Comparison of ENCODE assay signal across 16 cellular contexts in the genomic region with DNA sequence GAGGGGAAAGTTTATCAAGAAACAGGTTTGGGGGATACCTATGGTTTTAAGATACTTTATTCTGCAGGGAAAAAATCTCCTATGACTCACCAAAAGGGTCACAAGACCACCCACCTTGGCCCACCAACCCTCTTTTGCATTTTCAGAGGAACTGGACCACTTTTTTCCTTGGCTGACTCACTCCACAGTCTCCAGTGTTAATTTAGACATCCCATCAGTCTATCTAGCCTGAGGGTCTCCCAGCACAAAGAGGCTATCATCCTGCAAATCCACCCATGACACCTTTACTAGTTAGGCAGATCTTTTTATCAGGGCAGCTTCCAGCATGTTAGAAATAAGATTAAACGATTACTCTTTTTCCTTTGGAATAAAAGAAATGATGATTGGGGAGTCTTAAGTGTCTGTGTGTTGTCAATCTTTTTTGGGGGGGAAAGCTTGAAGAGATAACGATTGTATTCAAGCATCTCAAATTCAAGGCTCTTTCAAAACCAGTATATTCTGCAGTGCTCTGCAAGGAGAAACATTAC.
A peak's percentile ranks its signal among the peaks of the same experiment; 100 is the strongest.
DNase-seq lines count a peak whose midpoint lies in the region; ATAC-seq and TF ChIP-seq lines count a peak whose summit lies in the region.
"Had no signal": no experiment of that assay in that cellular context is flagged by ENCODE, and none has a peak within 500 bp of the region (broad histone marks: within the 10 kb centered on the region; RNA-seq: fewer than 3 reads in every experiment).

No MANE protein-coding gene starts in this region.

- no peak overlapping the region for H2BK120ac ChIP-seq in H9 (ENCODE audit: low read depth, low read length, poor library complexity, severe bottlenecking)

- H3K9me3 Mint-ChIP-seq in H9, result peaks cover 5 to 13% of the 10 kb centered on the region in 2 experiments; a peak in 4 of 5 replicates
- H3K9me3 Mint-ChIP-seq in endodermal cell, result peaks cover 16% of the 10 kb centered on the region
- H3K9me3 Mint-ChIP-seq: HFFc6 had no signal

- H2BK20ac ChIP-seq in H9 (ENCODE audit: low read depth, low read length, poor library complexity, severe bottlenecking), result no peak overlapping the region

- H3K27ac Mint-ChIP-seq in H9 (peak overlapping the region in 2 of 3 experiments; percentile 35 to 76; a peak in 3 of 7 replicates), endodermal cell (peak overlapping the region; percentile 45)
- H3K27ac Mint-ChIP-seq: CD4-positive, alpha-beta T cell; HFFc6 had no signal

- H3T11ph ChIP-seq in H9 (ENCODE audit: low read length), result no peak overlapping the region

- H4K8ac ChIP-seq in H9 (replicated peaks; ENCODE audit: insufficient read length, low read depth, low read length), result no peak overlapping the region

- TF ChIP-seq CTCF in H9 (conservative IDR thresholded peaks at IDR 0.05) (no peak), endodermal cell (conservative IDR thresholded peaks at IDR 0.05) (no peak)

- peaks cover 18% of the 10 kb centered on the region; the same call in 1 of the 2 replicates for H3K4me1 ChIP-seq in H9 (ENCODE audit: insufficient read depth, low read length)
- peaks cover 33% of the 10 kb centered on the region for H3K4me1 ChIP-seq in endodermal cell (ENCODE audit: control insufficient read depth, insufficient read depth, low read length)

- H2BK15ac ChIP-seq in H9 (ENCODE audit: low read depth, low read length), result no peak overlapping the region

- peaks cover 33 to 37% of the 10 kb centered on the region in 2 experiments for H3K4me1 Mint-ChIP-seq in H9
- H3K4me1 Mint-ChIP-seq in endodermal cell, result peaks cover 54% of the 10 kb centered on the region

- H2AK5ac ChIP-seq in H9 (ENCODE audit: insufficient read length, low read length), result no peak overlapping the region

- no peak overlapping the region for H2BK5ac ChIP-seq in H9 (ENCODE audit: insufficient read length, low read length)

- WGBS in H9 (ENCODE audit: extremely low coverage, insufficient read length, low lambda C conversion rate), result no CpG with 5 or more reads among the region's 2 CpGs
- WGBS in endodermal cell (ENCODE audit: insufficient coverage in 1 of 2, insufficient read length in 1 of 2), 2 experiments, result 20% methylated on average over 1 to 2 of the region's 2 CpGs

- H3K36me3 Mint-ChIP-seq in H9 (ENCODE audit: insufficient read depth in 1 of 3, low read depth in 3 of 3), result peaks cover 0 to 19% (median 14%) of the 10 kb centered on the region in 3 experiments; a peak in 5 of 7 replicates
- H3K36me3 Mint-ChIP-seq in endodermal cell (ENCODE audit: low read depth), result peaks cover 5% of the 10 kb centered on the region

- H3K27me3 Mint-ChIP-seq in H9 (ENCODE audit: low read depth) (peaks cover 14% of the 10 kb centered on the region), endodermal cell (ENCODE audit: insufficient read depth) (peaks cover 4% of the 10 kb centered on the region)
- H3K27me3 Mint-ChIP-seq: CD4-positive, alpha-beta T cell had no signal

- H3K9me3 ChIP-seq in H9 (ENCODE audit: control insufficient read depth, low read depth, low read length), result no peaks in the 10 kb centered on the region
- peaks cover 15% of the 10 kb centered on the region for H3K9me3 ChIP-seq in endodermal cell (ENCODE audit: control insufficient read depth, low read length)
- H3K9me3 ChIP-seq: Caco-2 had no signal

- H2BK12ac ChIP-seq in H9 (ENCODE audit: insufficient read length, low read depth, low read length), result no peak overlapping the region

- no peaks in the 10 kb centered on the region for H3K23me2 ChIP-seq in H9 (ENCODE audit: insufficient read length, low read depth, low read length, poor library complexity, severe bottlenecking)

- no peaks in the 10 kb centered on the region for H3K79me1 ChIP-seq in H9 (ENCODE audit: insufficient read depth, low read depth, low read length, poor library complexity, severe bottlenecking)

- H3K14ac ChIP-seq in H9 (ENCODE audit: insufficient read depth, low read length), result no peak overlapping the region

- DNase-seq in H9, result no peak
- DNase-seq in RPMI7951 (ENCODE audit: low read depth), result peak; percentile 24
- DNase-seq in endodermal cell, result peak; percentile 56
- no peak for DNase-seq in hippocampal formation (lab: John Stamatoyannopoulos, UW)
- DNase-seq in NCI-H2171 treated with DMSO at 0.1 percent for 48 hours (lab: John Stamatoyannopoulos, UW), result no peak
- DNase-seq: AML-193; CD4-positive, alpha-beta T cell; GDM1; HFFc6 had no signal

- H4K20me1 ChIP-seq in H9 (ENCODE audit: control insufficient read depth, insufficient read depth, insufficient read length), result no peaks in the 10 kb centered on the region

- no peak overlapping the region for H4K5ac ChIP-seq in H9 (ENCODE audit: insufficient read length, low read depth, low read length)

- peaks cover 9% of the 10 kb centered on the region for H3K36me3 ChIP-seq in endodermal cell (ENCODE audit: control insufficient read depth, insufficient read depth, low read length)

- H3K4ac ChIP-seq in H9 (ENCODE audit: low read depth, low read length), result no peak overlapping the region

- H3K4me3 ChIP-seq in endodermal cell (ENCODE audit: low read length), result peak overlapping the region; percentile 38

- H3K18ac ChIP-seq in H9 (ENCODE audit: insufficient read length, low read depth, low read length), result no peak overlapping the region

- H3K27me3 ChIP-seq in H9 (ENCODE audit: insufficient read depth, low read length), result no peaks in the 10 kb centered on the region; the same call in 1 of the 2 replicates
- H3K27me3 ChIP-seq in endodermal cell (ENCODE audit: control insufficient read depth, insufficient read depth, low read length, poor library complexity, severe bottlenecking), result no peaks in the 10 kb centered on the region

- no peak overlapping the region for H3K56ac ChIP-seq in H9 (ENCODE audit: insufficient read length, low read depth, low read length)

- no peak overlapping the region for H4K91ac ChIP-seq in H9 (ENCODE audit: insufficient read length, low read depth, low read length)

- no peak overlapping the region for H3K4me3 Mint-ChIP-seq in H9
- no peak overlapping the region for H3K4me3 Mint-ChIP-seq in endodermal cell
- H3K4me3 Mint-ChIP-seq: CD4-positive, alpha-beta T cell; HFFc6 had no signal

- H3K27ac ChIP-seq in H9 (ENCODE audit: insufficient read length, low read depth, low read length) (no peak overlapping the region), endodermal cell (ENCODE audit: low read depth, low read length) (no peak overlapping the region)
- H3K27ac ChIP-seq: C4-2B, HL-60, KMS-11 had no signal

- H3K9ac ChIP-seq in H9 (ENCODE audit: extremely low read depth, insufficient read length, low read length) (no peak overlapping the region), endodermal cell (ENCODE audit: extremely low read depth, low read length, poor library complexity, severe bottlenecking) (peak overlapping the region; percentile 11)
- H3K9ac ChIP-seq: KMS-11 had no signal

- peak overlapping the region; percentile 18 for H3K4me2 ChIP-seq in H9 (ENCODE audit: insufficient read depth, insufficient read length, low read length)
- H3K4me2 ChIP-seq: KMS-11 had no signal

- H3K79me2 ChIP-seq in H9 (ENCODE audit: insufficient read depth, low read length), result no peaks in the 10 kb centered on the region

- no peak for ATAC-seq in esophagus mucosa
- no peak for ATAC-seq in GM21737 (IDR thresholded peaks at IDR 0.05; ENCODE audit: unreplicated experiment)
- ATAC-seq: HCT116 had no signal

- no peak overlapping the region for H3K23ac ChIP-seq in H9 (ENCODE audit: insufficient read length, low read depth, low read length)

- no peak overlapping the region for H2AFZ ChIP-seq in H9 (ENCODE audit: low read length)

Comparison
In these comparisons a context has a peak if more than half of its experiments do, and no peak if none do; other contexts are left out.
1. DNase-seq: peak in RPMI7951 (single experiment) and endodermal cell (single experiment); none in H9 (single experiment), hippocampal formation (0 of 2) and NCI-H2171 treated with DMSO at 0.1 percent for 48 hours (single experiment).